ENCODE assay signal across 27 cellular contexts in genomic region chr12:117490130-117490529, GRCh38.
"Had no signal": no experiment of that assay in that cellular context is flagged by ENCODE, and none has a peak within 500 bp of the region (broad histone marks: within the 10 kb centered on the region; RNA-seq: fewer than 3 reads in every experiment).

No MANE protein-coding gene starts in this region.

- FAIRE-seq: colon, endometrium, endothelial cell of umbilical vein, frontal cortex had no signal

- H3K9me3 ChIP-seq: colonic mucosa, esophagus muscularis mucosa, esophagus squamous epithelium, gastroesophageal sphincter, heart left ventricle, heart right ventricle had no signal

- ATAC-seq: effector memory CD8-positive, alpha-beta T cell; esophagus mucosa; foreskin keratinocyte; gastroesophageal sphincter; heart left ventricle; heart right ventricle had no signal

- H3K4me1 ChIP-seq: colonic mucosa, esophagus muscularis mucosa, esophagus squamous epithelium, foreskin keratinocyte, gastroesophageal sphincter had no signal

- H3K27me3 ChIP-seq: colonic mucosa, dorsolateral prefrontal cortex, esophagus squamous epithelium, foreskin keratinocyte, heart left ventricle had no signal

- H3K27ac ChIP-seq: colonic mucosa, coronary artery, dorsolateral prefrontal cortex, epithelial cell of prostate, esophagus muscularis mucosa, esophagus squamous epithelium, foreskin keratinocyte, gastroesophageal sphincter, heart left ventricle, heart right ventricle had no signal

- DNase-seq: colonic mucosa; cortex of kidney; dermis blood vessel endothelial cell; dorsolateral prefrontal cortex; effector CD4-positive, alpha-beta T cell; effector CD8-positive, alpha-beta T cell; effector memory CD4-positive, alpha-beta T cell; effector memory CD8-positive, alpha-beta T cell; endodermal cell; erythroblast; esophagus squamous epithelium; foreskin fibroblast; foreskin keratinocyte; foreskin melanocyte; glutamatergic neuron; head of caudate nucleus; heart left ventricle; heart right ventricle had no signal

- H3K36me3 ChIP-seq: colonic mucosa, esophagus muscularis mucosa, esophagus squamous epithelium, gastroesophageal sphincter, heart left ventricle, heart right ventricle had no signal

- H3K4me3 ChIP-seq: colonic mucosa, coronary artery, dorsolateral prefrontal cortex, esophagus muscularis mucosa, esophagus squamous epithelium, gastroesophageal sphincter, heart left ventricle, heart right ventricle had no signal
